In genomic region chr9:89593776-89594427, GRCh38 we compare ENCODE assay signal across 2 cellular contexts.
A peak's percentile ranks its signal among the peaks of the same experiment; 100 is the strongest.
TF ChIP-seq lines count a peak whose summit lies in the region.

No MANE protein-coding gene starts in this region.

TF ChIP-seq in H1, 55 proteins besides CTCF, POLR2A, EP300 and RAD21 (continued from another document):
- TF ChIP-seq TBP (IDR thresholded peaks at IDR 0.05; ENCODE audit: low read depth, low read length) (peak; percentile 20; the same call in 1 of the 2 replicates), SIN3A (conservative IDR thresholded peaks at IDR 0.05 in 1 of 2, IDR thresholded peaks at IDR 0.05 in 1 of 2; ENCODE audit: low read depth in 1 of 2, low read length in 2 of 2) (peak in 1 of 2 experiments; percentile 61; a peak in 1 of 4 replicates), MAFK (IDR thresholded peaks at IDR 0.05; ENCODE audit: low read depth, low read length) (no peak), MAX (IDR thresholded peaks at IDR 0.05) (peak; percentile 53; the same call in 1 of the 2 replicates), SIX5 (IDR thresholded peaks at IDR 0.05; ENCODE audit: low read depth, low read length) (no peak), BCL11A (IDR thresholded peaks at IDR 0.05; ENCODE audit: low read depth in 2 of 2, low read length in 2 of 2) (no peak), CHD2 (IDR thresholded peaks at IDR 0.05; ENCODE audit: low read length) (0 out of 2 replicates have a peak, but pooled peaks have one; percentile 20), TEAD4 (IDR thresholded peaks at IDR 0.05; ENCODE audit: low read depth, low read length) (peak; percentile 64; the same call in 1 of the 2 replicates)
TF ChIP-seq in H1: peak in this region for 7.

TF ChIP-seq in neural cell, 6 proteins besides CTCF, POLR2A, EP300 and RAD21 (continued from another document):
- TF ChIP-seq, protein P1, sequence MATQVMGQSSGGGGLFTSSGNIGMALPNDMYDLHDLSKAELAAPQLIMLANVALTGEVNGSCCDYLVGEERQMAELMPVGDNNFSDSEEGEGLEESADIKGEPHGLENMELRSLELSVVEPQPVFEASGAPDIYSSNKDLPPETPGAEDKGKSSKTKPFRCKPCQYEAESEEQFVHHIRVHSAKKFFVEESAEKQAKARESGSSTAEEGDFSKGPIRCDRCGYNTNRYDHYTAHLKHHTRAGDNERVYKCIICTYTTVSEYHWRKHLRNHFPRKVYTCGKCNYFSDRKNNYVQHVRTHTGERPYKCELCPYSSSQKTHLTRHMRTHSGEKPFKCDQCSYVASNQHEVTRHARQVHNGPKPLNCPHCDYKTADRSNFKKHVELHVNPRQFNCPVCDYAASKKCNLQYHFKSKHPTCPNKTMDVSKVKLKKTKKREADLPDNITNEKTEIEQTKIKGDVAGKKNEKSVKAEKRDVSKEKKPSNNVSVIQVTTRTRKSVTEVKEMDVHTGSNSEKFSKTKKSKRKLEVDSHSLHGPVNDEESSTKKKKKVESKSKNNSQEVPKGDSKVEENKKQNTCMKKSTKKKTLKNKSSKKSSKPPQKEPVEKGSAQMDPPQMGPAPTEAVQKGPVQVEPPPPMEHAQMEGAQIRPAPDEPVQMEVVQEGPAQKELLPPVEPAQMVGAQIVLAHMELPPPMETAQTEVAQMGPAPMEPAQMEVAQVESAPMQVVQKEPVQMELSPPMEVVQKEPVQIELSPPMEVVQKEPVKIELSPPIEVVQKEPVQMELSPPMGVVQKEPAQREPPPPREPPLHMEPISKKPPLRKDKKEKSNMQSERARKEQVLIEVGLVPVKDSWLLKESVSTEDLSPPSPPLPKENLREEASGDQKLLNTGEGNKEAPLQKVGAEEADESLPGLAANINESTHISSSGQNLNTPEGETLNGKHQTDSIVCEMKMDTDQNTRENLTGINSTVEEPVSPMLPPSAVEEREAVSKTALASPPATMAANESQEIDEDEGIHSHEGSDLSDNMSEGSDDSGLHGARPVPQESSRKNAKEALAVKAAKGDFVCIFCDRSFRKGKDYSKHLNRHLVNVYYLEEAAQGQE (IDR thresholded peaks at IDR 0.05; ENCODE audit: borderline replicate concordance) = no peak
- TF ChIP-seq MXI1 (conservative IDR thresholded peaks at IDR 0.05; ENCODE audit: poor library complexity, severe bottlenecking) = no peak
